ENCODE assay signal across 28 cellular contexts in genomic region chr11:127791844-127792243, GRCh38.
"Had no signal": no experiment of that assay in that cellular context is flagged by ENCODE, and none has a peak within 500 bp of the region (broad histone marks: within the 10 kb centered on the region; RNA-seq: fewer than 3 reads in every experiment).

No MANE protein-coding gene starts in this region.

- H3K9me3 Mint-ChIP-seq: activated CD4-positive, alpha-beta memory T cell treated with anti-CD3 and anti-CD28 coated beads, Interleukin-2, amount 10 ng/mL, durations not matched to agents 7 days and 5 days; activated naive CD4-positive, alpha-beta T cell treated with anti-CD3 and anti-CD28 coated beads, Interleukin-2, amount 10 ng/mL, durations not matched to agents 7 days and 5 days; activated naive CD4-positive, alpha-beta T cell treated with anti-CD3 and anti-CD28 coated beads, Interleukin-2, amount 50 U/mL, for 72 hours; activated naive CD8-positive, alpha-beta T cell treated with anti-CD3 and anti-CD28 coated beads, Interleukin-2, amount 10 ng/mL, durations not matched to agents 7 days and 5 days; activated T-cell treated with anti-CD3 and anti-CD28 coated beads, Interleukin-2, amount 50 U/mL, for 24 hours; activated T-cell treated with anti-CD3 and anti-CD28 coated beads, Interleukin-2, amount 50 U/mL, for 72 hours; central memory CD8-positive, alpha-beta T cell; T-helper 2 cell treated with Interferon-gamma antibody and Interleukin-4, amounts not matched to agents 5 μg/mL and 100 μg/mL, for 36 hours had no signal

- H3K27me3 Mint-ChIP-seq: activated CD4-positive, alpha-beta memory T cell treated with anti-CD3 and anti-CD28 coated beads, Interleukin-2, amount 10 ng/mL, durations not matched to agents 7 days and 5 days; activated naive CD4-positive, alpha-beta T cell treated with anti-CD3 and anti-CD28 coated beads, Interleukin-2, amount 10 ng/mL, durations not matched to agents 7 days and 5 days; activated T-cell treated with anti-CD3 and anti-CD28 coated beads, Interleukin-2, amount 50 U/mL, for 24 hours had no signal

- H3K4me3 Mint-ChIP-seq: activated CD4-positive, alpha-beta memory T cell treated with anti-CD3 and anti-CD28 coated beads, Interleukin-2, amount 10 ng/mL, durations not matched to agents 7 days and 5 days; activated naive CD4-positive, alpha-beta T cell treated with anti-CD3 and anti-CD28 coated beads, Interleukin-2, amount 10 ng/mL, durations not matched to agents 7 days and 5 days; activated naive CD8-positive, alpha-beta T cell treated with anti-CD3 and anti-CD28 coated beads, Interleukin-2, amount 10 ng/mL, durations not matched to agents 7 days and 5 days; activated T-cell treated with anti-CD3 and anti-CD28 coated beads, Interleukin-2, amount 50 U/mL, for 24 hours; activated T-cell treated with anti-CD3 and anti-CD28 coated beads, Interleukin-2, amount 50 U/mL, for 72 hours; central memory CD8-positive, alpha-beta T cell; T-helper 17 cell; T-helper 2 cell treated with Interferon-gamma antibody and Interleukin-4, amounts not matched to agents 5 μg/mL and 100 μg/mL, for 36 hours had no signal

- H3K27ac Mint-ChIP-seq: activated CD4-positive, alpha-beta memory T cell treated with anti-CD3 and anti-CD28 coated beads, Interleukin-2, amount 10 ng/mL, durations not matched to agents 7 days and 5 days; activated naive CD4-positive, alpha-beta T cell treated with anti-CD3 and anti-CD28 coated beads, Interleukin-2, amount 10 ng/mL, durations not matched to agents 7 days and 5 days; activated naive CD4-positive, alpha-beta T cell treated with anti-CD3 and anti-CD28 coated beads, Interleukin-2, amount 50 U/mL, for 72 hours; activated naive CD8-positive, alpha-beta T cell treated with anti-CD3 and anti-CD28 coated beads, Interleukin-2, amount 10 ng/mL, durations not matched to agents 7 days and 5 days; activated T-cell treated with anti-CD3 and anti-CD28 coated beads, Interleukin-2, amount 50 U/mL, for 24 hours; activated T-cell treated with anti-CD3 and anti-CD28 coated beads, Interleukin-2, amount 50 U/mL, for 72 hours; T-helper 17 cell; T-helper 2 cell treated with Interferon-gamma antibody and Interleukin-4, amounts not matched to agents 5 μg/mL and 100 μg/mL, for 36 hours had no signal

- H3K4me1 Mint-ChIP-seq: activated CD4-positive, alpha-beta memory T cell treated with anti-CD3 and anti-CD28 coated beads, Interleukin-2, amount 10 ng/mL, durations not matched to agents 7 days and 5 days; activated naive CD4-positive, alpha-beta T cell treated with anti-CD3 and anti-CD28 coated beads, Interleukin-2, amount 10 ng/mL, durations not matched to agents 7 days and 5 days; activated naive CD8-positive, alpha-beta T cell treated with anti-CD3 and anti-CD28 coated beads, Interleukin-2, amount 10 ng/mL, durations not matched to agents 7 days and 5 days; central memory CD8-positive, alpha-beta T cell; T-helper 17 cell had no signal

- ATAC-seq: activated naive CD4-positive, alpha-beta T cell treated with anti-CD3 and anti-CD28 coated beads, Interleukin-2, amount 50 U/mL, for 72 hours; activated T-cell treated with anti-CD3 and anti-CD28 coated beads, Interleukin-2, amount 50 U/mL, for 72 hours; esophagus mucosa; T-helper 17 cell had no signal

- H3K27ac ChIP-seq: brain microvascular endothelial cell, WERI-Rb-1 had no signal

- H3K36me3 ChIP-seq: brain microvascular endothelial cell, WERI-Rb-1 had no signal

- DNase-seq: activated CD4-positive, alpha-beta memory T cell treated with anti-CD3 and anti-CD28 coated beads, Interleukin-2, amount 10 ng/mL, durations not matched to agents 7 days and 5 days; activated CD4-positive, alpha-beta T cell treated with anti-CD3 and anti-CD28 coated beads for 1 hour; activated CD4-positive, alpha-beta T cell treated with anti-CD3 and anti-CD28 coated beads for 48 hours; activated CD4-positive, alpha-beta T cell treated with anti-CD3 and anti-CD28 coated beads, Interleukin-2, amount 50 U/mL, for 4 hours; activated CD4-positive, CD25-positive, alpha-beta regulatory T cell; activated CD8-positive, alpha-beta memory T cell treated with anti-CD3 and anti-CD28 coated beads, Interleukin-2, amount 50 U/mL, for 48 hours; activated gamma-delta T cell; activated naive CD4-positive, alpha-beta T cell; activated naive CD4-positive, alpha-beta T cell treated with anti-CD3 and anti-CD28 coated beads, Interleukin-2, amount 10 ng/mL, durations not matched to agents 7 days and 5 days; activated naive CD8-positive, alpha-beta T cell treated with anti-CD3 and anti-CD28 coated beads, Interleukin-2, amount 10 ng/mL, durations not matched to agents 7 days and 5 days; activated T-cell treated with anti-CD3 and anti-CD28 coated beads for 4 hours; activated T-cell treated with anti-CD3 and anti-CD28 coated beads, Interleukin-2, amount 50 U/mL, for 24 hours; activated T-cell treated with anti-CD3 and anti-CD28 coated beads, Interleukin-2, amount 50 U/mL, for 72 hours; brain microvascular endothelial cell; cortex of kidney; dermis blood vessel endothelial cell; effector CD4-positive, alpha-beta T cell; foreskin fibroblast; head of caudate nucleus; hippocampal formation; T-helper 1 cell; T-helper 17 cell; T1000; WERI-Rb-1 had no signal

- H3K27me3 ChIP-seq: brain microvascular endothelial cell had no signal

- H3K36me3 Mint-ChIP-seq: activated naive CD4-positive, alpha-beta T cell treated with anti-CD3 and anti-CD28 coated beads, Interleukin-2, amount 10 ng/mL, durations not matched to agents 7 days and 5 days; activated naive CD4-positive, alpha-beta T cell treated with anti-CD3 and anti-CD28 coated beads, Interleukin-2, amount 50 U/mL, for 72 hours; activated naive CD8-positive, alpha-beta T cell treated with anti-CD3 and anti-CD28 coated beads, Interleukin-2, amount 10 ng/mL, durations not matched to agents 7 days and 5 days had no signal
